In the genomic region with DNA sequence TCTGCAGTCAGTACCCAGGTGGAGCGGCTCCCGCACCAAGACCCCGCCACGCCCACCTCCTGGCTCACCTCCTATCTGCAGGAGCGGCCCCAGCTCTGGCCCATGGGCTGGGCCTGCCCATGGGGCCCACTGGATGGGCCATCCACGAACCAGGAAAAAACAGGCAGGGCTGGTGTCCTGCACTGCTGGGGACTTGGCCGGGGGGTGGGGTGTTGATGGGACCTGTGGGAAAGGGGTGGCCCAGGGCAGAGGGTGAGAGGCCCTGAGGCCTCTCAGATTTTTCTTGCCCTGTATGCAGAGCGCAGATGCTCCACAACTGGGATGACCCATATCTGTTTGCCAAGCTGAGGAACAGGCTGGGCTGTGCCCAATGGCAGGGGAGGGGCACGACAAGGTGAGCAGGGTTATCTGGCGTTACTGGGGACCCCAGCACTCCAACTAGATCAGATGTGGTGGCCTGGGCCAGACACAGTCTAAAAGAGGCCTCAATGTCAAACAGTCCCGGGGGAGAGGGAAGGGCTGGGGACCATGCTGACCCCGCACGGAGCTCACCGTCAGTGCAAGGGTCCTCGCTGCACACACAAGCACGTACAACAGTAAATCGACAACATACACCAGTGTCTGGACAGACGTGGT, we compare ENCODE assay signal across 19 cellular contexts. TPM values are rescaled to one million over a fixed set of nuclear protein-coding genes. Genes with fewer than 3 reads are reported as not detected.
DNase-seq lines count a peak whose midpoint lies in the region; ATAC-seq, FAIRE-seq and TF ChIP-seq lines count a peak whose summit lies in the region.
"Had no signal": no experiment of that assay in that cellular context is flagged by ENCODE, and none has a peak within 500 bp of the region (broad histone marks: within the 10 kb centered on the region; RNA-seq: fewer than 3 reads in every experiment).

No MANE protein-coding gene starts in this region.

- H3K27ac ChIP-seq in upper lobe of right lung = peak overlapping the region; percentile 90
- H3K27ac ChIP-seq: PC-9, tibial artery had no signal

- peaks cover 21% of the 10 kb centered on the region for H3K4me1 ChIP-seq in mucosa of descending colon (ENCODE audit: low read depth)
- peaks cover 61% of the 10 kb centered on the region for H3K4me1 ChIP-seq in upper lobe of right lung

- no peak for FAIRE-seq in GM19239 (lab: Jason Lieb, UNC)

- H3K36me3 ChIP-seq in mucosa of descending colon (ENCODE audit: low read depth) (no peaks in the 10 kb centered on the region), upper lobe of right lung (peaks cover 13% of the 10 kb centered on the region)

- peaks cover 4 to 7% of the 10 kb centered on the region in 2 donors for H3K4me1 Mint-ChIP-seq in natural killer cell treated with Interleukin-12 subunit alpha and Interleukin-12 subunit beta and Interleukin-15 and Interleukin-18, amount 100 ng/mL, for 72 hours (ENCODE audit: low read depth in 2 of 2)
- H3K4me1 Mint-ChIP-seq in natural killer cell = peaks cover 5 to 16% of the 10 kb centered on the region in 2 donors
- peaks cover 5 to 10% of the 10 kb centered on the region in 2 donors for H3K4me1 Mint-ChIP-seq in effector memory CD8-positive, alpha-beta T cell (ENCODE audit: low read depth in 2 of 2)

- intact Hi-C loops in natural killer cell (cut with micrococcal nuclease) = no loop called here
- intact Hi-C loops in mucosa of descending colon (cut with DNase I, micrococcal nuclease) = no loop called here
- intact Hi-C loops in upper lobe of right lung (cut with DNase I) = no loop called here

- no peak overlapping the region for H3K27ac Mint-ChIP-seq in natural killer cell treated with Interleukin-12 subunit alpha and Interleukin-12 subunit beta and Interleukin-15 and Interleukin-18, amount 100 ng/mL, for 72 hours
- H3K27ac Mint-ChIP-seq in natural killer cell = peak overlapping the region in 1 of 2 donors; percentile 83
- H3K27ac Mint-ChIP-seq in effector memory CD8-positive, alpha-beta T cell = peak overlapping the region; percentile 44 to 59

- no peaks in the 10 kb centered on the region for H3K27me3 Mint-ChIP-seq in natural killer cell treated with Interleukin-12 subunit alpha and Interleukin-12 subunit beta and Interleukin-15 and Interleukin-18, amount 100 ng/mL, for 72 hours
- H3K27me3 Mint-ChIP-seq in natural killer cell (ENCODE audit: low read depth in 2 of 2) = no peaks in the 10 kb centered on the region
- H3K27me3 Mint-ChIP-seq in effector memory CD8-positive, alpha-beta T cell = no peaks in the 10 kb centered on the region

- no peak for ATAC-seq in natural killer cell treated with Interleukin-12 subunit alpha and Interleukin-12 subunit beta and Interleukin-15 and Interleukin-18, amount 100 ng/mL, for 72 hours
- no peak for ATAC-seq in natural killer cell
- no peak for ATAC-seq in effector memory CD8-positive, alpha-beta T cell (replicated peaks)
- ATAC-seq in mucosa of descending colon = no peak
- no peak for ATAC-seq in upper lobe of right lung
- ATAC-seq in omental fat pad (ENCODE audit: low FRiP score) = no peak
- ATAC-seq: heart left ventricle had no signal

- no peak for TF ChIP-seq POLR2A in erythroblast (IDR thresholded peaks at IDR 0.05; ENCODE audit: low read length)

- H3K27me3 ChIP-seq in upper lobe of right lung = no peaks in the 10 kb centered on the region
- H3K27me3 ChIP-seq: heart left ventricle, tibial artery had no signal

- no peaks in the 10 kb centered on the region for H3K9me3 Mint-ChIP-seq in natural killer cell treated with Interleukin-12 subunit alpha and Interleukin-12 subunit beta and Interleukin-15 and Interleukin-18, amount 100 ng/mL, for 72 hours
- H3K9me3 Mint-ChIP-seq in natural killer cell = no peaks in the 10 kb centered on the region
- H3K9me3 Mint-ChIP-seq in effector memory CD8-positive, alpha-beta T cell = no peaks in the 10 kb centered on the region

- peak; percentile 56 for DNase-seq in natural killer cell treated with Interleukin-12 subunit alpha and Interleukin-12 subunit beta and Interleukin-15 and Interleukin-18, amount 100 ng/mL, for 72 hours (ENCODE audit: low spot score)
- DNase-seq in natural killer cell (no peak), mucosa of descending colon (peak in 2 of 3 donors; percentile 52 to 73), upper lobe of right lung (peak; percentile 64), omental fat pad (ENCODE audit: low spot score) (no peak), erythroblast (lab: John Stamatoyannopoulos, UW) (no peak), GM19239 (ENCODE audit: insufficient read length, low spot score) (no peak)
- DNase-seq in effector memory CD8-positive, alpha-beta T cell = no peak
- DNase-seq: activated CD4-positive, CD25-positive, alpha-beta regulatory T cell; DMS153; NCI-H2081; NCI-H526 treated with DMSO at 0.1 percent for 48 hours; PC-9; retina; stimulated activated CD4-positive, alpha-beta T cell treated with anti-CD3 and anti-CD28 coated beads, Interleukin-2, amount 100 ng/mL, for 24 hours had no signal

- no peak overlapping the region for H3K4me3 Mint-ChIP-seq in natural killer cell treated with Interleukin-12 subunit alpha and Interleukin-12 subunit beta and Interleukin-15 and Interleukin-18, amount 100 ng/mL, for 72 hours
- no peak overlapping the region for H3K4me3 Mint-ChIP-seq in natural killer cell
- H3K4me3 Mint-ChIP-seq in effector memory CD8-positive, alpha-beta T cell = peak overlapping the region in 1 of 2 donors; percentile 81

- H3K4me3 ChIP-seq in mucosa of descending colon = no peak overlapping the region
- no peak overlapping the region for H3K4me3 ChIP-seq in upper lobe of right lung
- H3K4me3 ChIP-seq: heart left ventricle, PC-9, tibial artery had no signal

- TF ChIP-seq CTCF in natural killer cell (IDR thresholded peaks at IDR 0.05) = no peak
- no peak for TF ChIP-seq CTCF in mucosa of descending colon (IDR thresholded peaks at IDR 0.05)
- TF ChIP-seq CTCF in upper lobe of right lung (IDR thresholded peaks at IDR 0.05) = no peak
- no peak for TF ChIP-seq CTCF in omental fat pad (IDR thresholded peaks at IDR 0.05)

- H3K36me3 Mint-ChIP-seq in natural killer cell treated with Interleukin-12 subunit alpha and Interleukin-12 subunit beta and Interleukin-15 and Interleukin-18, amount 100 ng/mL, for 72 hours = no peaks in the 10 kb centered on the region
- no peaks in the 10 kb centered on the region for H3K36me3 Mint-ChIP-seq in natural killer cell
- peaks cover 48% of the 10 kb centered on the region for H3K36me3 Mint-ChIP-seq in effector memory CD8-positive, alpha-beta T cell (ENCODE audit: insufficient read depth)

- H3K9me3 ChIP-seq in mucosa of descending colon (no peaks in the 10 kb centered on the region), upper lobe of right lung (no peaks in the 10 kb centered on the region)
- H3K9me3 ChIP-seq: heart left ventricle, tibial artery had no signal

RNA-seq across cellular contexts. Expression of a gene that starts 2.6 kb away (rescaled TPM):
- 100 to 1,000 TPM in 1 of 2 donors, 10 to 100 TPM in 1; 78.5 to 115 TPM for total RNA-seq in natural killer cell treated with Interleukin-12 subunit alpha and Interleukin-12 subunit beta and Interleukin-15 and Interleukin-18, amount 100 ng/mL, for 72 hours
- total RNA-seq in natural killer cell (100 to 1,000 TPM; 107 to 130 (median 129) TPM), mucosa of descending colon (100 to 1,000 TPM in 1 of 3 donors, 10 to 100 TPM in 2; 56.4 to 106 (median 58.7) TPM), upper lobe of right lung (119 TPM), omental fat pad (100 to 1,000 TPM in 2 of 4 donors, 10 to 100 TPM in 2; 92.2 to 174 (median 114) TPM)

RNA-seq across cellular contexts. Expression of a gene that starts 39.5 kb away (rescaled TPM):
- 10 to 100 TPM; 59.5 to 75.7 TPM for total RNA-seq in natural killer cell treated with Interleukin-12 subunit alpha and Interleukin-12 subunit beta and Interleukin-15 and Interleukin-18, amount 100 ng/mL, for 72 hours
- 10 to 100 TPM; 45.1 to 69.8 (median 48.5) TPM for total RNA-seq in natural killer cell
- total RNA-seq in mucosa of descending colon = 10 to 100 TPM; 27.6 to 57.6 (median 32.2) TPM
- 44.2 TPM for total RNA-seq in upper lobe of right lung
- 10 to 100 TPM; 30.8 to 52.4 (median 39.8) TPM for total RNA-seq in omental fat pad

RNA-seq across cellular contexts. Expression of a gene that starts 39.7 kb away (rescaled TPM):
- total RNA-seq in natural killer cell treated with Interleukin-12 subunit alpha and Interleukin-12 subunit beta and Interleukin-15 and Interleukin-18, amount 100 ng/mL, for 72 hours = 10 to 100 TPM; 19.3 to 22.9 TPM
- total RNA-seq in natural killer cell = 10 to 100 TPM; 17.2 to 22.7 (median 19.2) TPM
- 10 to 100 TPM; 21.7 to 28.7 (median 25.5) TPM for total RNA-seq in mucosa of descending colon
- 28.1 TPM for total RNA-seq in upper lobe of right lung
- 10 to 100 TPM; 11.7 to 21.8 (median 13.0) TPM for total RNA-seq in omental fat pad

RNA-seq across cellular contexts. Expression of a gene that starts 54.6 kb away (rescaled TPM):
- not detected for total RNA-seq in natural killer cell treated with Interleukin-12 subunit alpha and Interleukin-12 subunit beta and Interleukin-15 and Interleukin-18, amount 100 ng/mL, for 72 hours
- not detected for total RNA-seq in natural killer cell
- under 1 TPM in 2 of 3 donors, not detected in 1; 0.09 to 0.43 TPM for total RNA-seq in mucosa of descending colon
- total RNA-seq in upper lobe of right lung = not detected
- not detected for total RNA-seq in omental fat pad
- total RNA-seq: heart left ventricle, kidney epithelial cell, MCF 10A, PC-9 had no signal

Comparison
In these comparisons a context has a peak if more than half of its experiments do, and no peak if none do; other contexts are left out.
1. DNase-seq: peak in natural killer cell treated with Interleukin-12 subunit alpha and Interleukin-12 subunit beta and Interleukin-15 and Interleukin-18, amount 100 ng/mL, for 72 hours (single experiment), mucosa of descending colon (2 of 3) and upper lobe of right lung (single experiment); none in natural killer cell (single experiment), effector memory CD8-positive, alpha-beta T cell (0 of 3), omental fat pad (single experiment), erythroblast (0 of 2) and GM19239 (single experiment).
2. H3K27ac Mint-ChIP-seq: peak in effector memory CD8-positive, alpha-beta T cell (2 of 2); none in natural killer cell treated with Interleukin-12 subunit alpha and Interleukin-12 subunit beta and Interleukin-15 and Interleukin-18, amount 100 ng/mL, for 72 hours (0 of 2).